ENCODE assay signal across 8 cellular contexts in genomic region chr16:2537451-2538379, GRCh38. TPM values are rescaled to one million over a fixed set of nuclear protein-coding genes. Genes with fewer than 3 reads are reported as not detected.
A peak's percentile ranks its signal among the peaks of the same experiment; 100 is the strongest.
DNase-seq lines count a peak whose midpoint lies in the region; ATAC-seq and TF ChIP-seq lines count a peak whose summit lies in the region.

TSS of gene PDPK1 (plus strand) at chr16:2538021. CDS start at chr16:2538113, 92 bp downstream.

- peak within 1 kb of the TSS; percentile 94 for H3K4me3 Mint-ChIP-seq in activated naive CD8-positive, alpha-beta T cell
- peak within 1 kb of the TSS; percentile 95 for H3K4me3 Mint-ChIP-seq in glutamatergic neuron (ENCODE audit: unreplicated experiment)

- H3K9me3 ChIP-seq in ovary (no peaks in the 10 kb centered on the region), thymus (ENCODE audit: control insufficient read depth) (no peaks in the 10 kb centered on the region)

- H3K27ac ChIP-seq in ovary (peak within 1 kb of the TSS in 1 of 2 donors; percentile 61), thymus (ENCODE audit: low read depth) (peak within 1 kb of the TSS; percentile 84)

- H3K36me3 ChIP-seq in ovary (no peaks in the 10 kb centered on the region), thymus (ENCODE audit: control insufficient read depth, insufficient read depth) (peaks cover 9% of the 10 kb centered on the region)

- H3K4me1 ChIP-seq in ovary (ENCODE audit: insufficient read depth) (peaks cover 11% of the 10 kb centered on the region), thymus (ENCODE audit: control insufficient read depth, insufficient read depth, low read length) (peaks cover 13% of the 10 kb centered on the region)

- H3K9me3 Mint-ChIP-seq in activated naive CD8-positive, alpha-beta T cell (ENCODE audit: low read depth), result no peaks in the 10 kb centered on the region
- H3K9me3 Mint-ChIP-seq in glutamatergic neuron (ENCODE audit: unreplicated experiment), result peaks cover 25% of the 10 kb centered on the region

- intact Hi-C loops in ovary (cut with DNase I), result no loop called here

- H3K27me3 ChIP-seq in ovary (no peaks in the 10 kb centered on the region), thymus (ENCODE audit: control insufficient read depth, insufficient read depth) (no peaks in the 10 kb centered on the region)

- POLR2A ChIA-PET in GM10248 (lab: Yijun Ruan, JAX), result no interaction called here

- H3K36me3 Mint-ChIP-seq in activated naive CD8-positive, alpha-beta T cell, result no peaks in the 10 kb centered on the region
- no peaks in the 10 kb centered on the region for H3K36me3 Mint-ChIP-seq in glutamatergic neuron (ENCODE audit: unreplicated experiment)

- CTCF ChIA-PET in GM10248 (lab: Yijun Ruan, JAX), result no interaction called here

- H3K27me3 Mint-ChIP-seq in activated naive CD8-positive, alpha-beta T cell, result no peaks in the 10 kb centered on the region
- peaks cover 22% of the 10 kb centered on the region for H3K27me3 Mint-ChIP-seq in glutamatergic neuron (ENCODE audit: unreplicated experiment)

- peak within 1 kb of the TSS; percentile 85 for H3K27ac Mint-ChIP-seq in activated naive CD8-positive, alpha-beta T cell
- H3K27ac Mint-ChIP-seq in glutamatergic neuron (ENCODE audit: unreplicated experiment), result peak within 1 kb of the TSS; percentile 88

- H3K4me3 ChIP-seq in ovary, result peak within 1 kb of the TSS; percentile 66
- peak within 1 kb of the TSS; percentile 89 for H3K4me3 ChIP-seq in thymus (ENCODE audit: low read length)

- H3K4me1 Mint-ChIP-seq in activated naive CD8-positive, alpha-beta T cell (ENCODE audit: low read depth), result peaks cover 38% of the 10 kb centered on the region
- H3K4me1 Mint-ChIP-seq in glutamatergic neuron (ENCODE audit: low read depth, unreplicated experiment), result peaks cover 26% of the 10 kb centered on the region

- ATAC-seq in HG02623 (IDR thresholded peaks at IDR 0.05; ENCODE audit: unreplicated experiment), result peak; percentile 75

- DNase-seq in GM10248 (ENCODE audit: extremely low spot score) (peak; percentile 96), NCI-H1092 treated with DMSO at 0.1 percent for 48 hours (lab: John Stamatoyannopoulos, UW) (peak; percentile 92), SKM-1 treated with dmso at 0.1 percent for 144 hours (lab: John Stamatoyannopoulos, UW; ENCODE audit: unreplicated experiment) (peak; percentile 94), glutamatergic neuron (peak; percentile 94), ovary (peak; percentile 93 to 96 (median 94))

- 0 to 1% (median 0%) methylated on average over 34 to 125 of the region's 126 CpGs for WGBS in ovary, 3 donors
- WGBS in thymus, result under 1% methylated on average over 125 of the region's 126 CpGs

- TF ChIP-seq CTCF in GM10248 (IDR thresholded peaks at IDR 0.05; ENCODE audit: control extremely low read depth, extremely low read depth, low read depth, missing control alignments) (no peak), glutamatergic neuron (IDR thresholded peaks at IDR 0.05; ENCODE audit: partially characterized antibody, unreplicated experiment) (no peak), ovary (IDR thresholded peaks at IDR 0.05) (no peak)

- no peak for TF ChIP-seq EP300 in ovary (IDR thresholded peaks at IDR 0.05)

- TF ChIP-seq POLR2A in ovary (IDR thresholded peaks at IDR 0.05), result peak; percentile 27

RNA-seq across cellular contexts. Expression of gene PDPK1, which starts in this region (rescaled TPM):
- total RNA-seq in glutamatergic neuron (ENCODE audit: unreplicated experiment) (113 TPM), ovary (10 to 100 TPM; 19.1 to 53.2 (median 37.4) TPM)
- polyA plus RNA-seq in ovary (10 to 100 TPM; 14.6 to 27.2 TPM), thymus (14.1 TPM)
